ENCODE assay signal across 23 cellular contexts in genomic region chr12:49811961-49812401, GRCh38. TPM values are rescaled to one million over a fixed set of nuclear protein-coding genes. Genes with fewer than 3 reads are reported as not detected.
DNase-seq lines count a peak whose midpoint lies in the region; ATAC-seq and TF ChIP-seq lines count a peak whose summit lies in the region.
"Had no signal": no experiment of that assay in that cellular context is flagged by ENCODE, and none has a peak within 500 bp of the region (broad histone marks: within the 10 kb centered on the region; RNA-seq: fewer than 3 reads in every experiment).

No MANE protein-coding gene starts in this region.

- no peak overlapping the region for H3K4me3 Mint-ChIP-seq in nephron progenitor cell
- H3K4me3 Mint-ChIP-seq: activated CD4-positive, alpha-beta T cell treated with anti-CD3 and anti-CD28 coated beads, Interleukin-2, amount 10 ng/mL, durations not matched to agents 7 days and 5 days; CD4-positive, alpha-beta memory T cell had no signal

- H3K36me3 ChIP-seq in SJSA1 (peaks cover 69% of the 10 kb centered on the region), spleen (peaks cover 0 to 42% (median 0%) of the 10 kb centered on the region in 6 donors)
- H3K36me3 ChIP-seq: breast epithelium, transverse colon had no signal

- H3K4me1 ChIP-seq in SJSA1 (replicated peaks) (peaks cover 63% of the 10 kb centered on the region), spleen (peaks cover 0 to 53% (median 10%) of the 10 kb centered on the region in 6 donors)

- WGBS in spleen, 5 donors, result 60 to 63% (median 61%) methylated on average over 4 of the region's 4 CpGs

- H3K9me3 ChIP-seq in SJSA1 (replicated peaks) (no peaks in the 10 kb centered on the region), spleen (no peaks in the 10 kb centered on the region)
- H3K9me3 ChIP-seq: adrenal gland, breast epithelium, stomach, transverse colon had no signal

- TF ChIP-seq POLR2A in spleen (IDR thresholded peaks at IDR 0.05), result no peak

- intact Hi-C loops in spleen (cut with DNase I; ENCODE audit: low total_unique reads), result no loop called here

- peaks cover 29% of the 10 kb centered on the region for H3K36me3 Mint-ChIP-seq in nephron progenitor cell (ENCODE audit: low read depth)

- ATAC-seq in HG03432 (IDR thresholded peaks at IDR 0.05; ENCODE audit: unreplicated experiment) (peak; percentile 48), HG03139 (IDR thresholded peaks at IDR 0.05; ENCODE audit: unreplicated experiment) (no peak)
- ATAC-seq: left colon had no signal

- H3K27ac Mint-ChIP-seq in nephron progenitor cell, result peak overlapping the region; percentile 97
- H3K27ac Mint-ChIP-seq: activated CD4-positive, alpha-beta T cell treated with anti-CD3 and anti-CD28 coated beads, Interleukin-2, amount 10 ng/mL, durations not matched to agents 7 days and 5 days had no signal

- H3K27me3 Mint-ChIP-seq in nephron progenitor cell (ENCODE audit: low read depth, poor library complexity), result no peaks in the 10 kb centered on the region
- H3K27me3 Mint-ChIP-seq: activated CD4-positive, alpha-beta T cell treated with anti-CD3 and anti-CD28 coated beads, Interleukin-2, amount 10 ng/mL, durations not matched to agents 7 days and 5 days; CD4-positive, alpha-beta memory T cell had no signal

- no peaks in the 10 kb centered on the region for H3K27me3 ChIP-seq in SJSA1 (replicated peaks)
- no peaks in the 10 kb centered on the region for H3K27me3 ChIP-seq in spleen (replicated peaks in 1 of 7)
- H3K27me3 ChIP-seq: adrenal gland, breast epithelium, stomach, transverse colon had no signal

- no peaks in the 10 kb centered on the region for H3K9me3 Mint-ChIP-seq in nephron progenitor cell
- H3K9me3 Mint-ChIP-seq: activated CD4-positive, alpha-beta T cell treated with anti-CD3 and anti-CD28 coated beads, Interleukin-2, amount 10 ng/mL, durations not matched to agents 7 days and 5 days; CD4-positive, alpha-beta memory T cell had no signal

- H3K4me3 ChIP-seq in GM12865 (ENCODE audit: low read depth, low read length) (peak overlapping the region; percentile 40), SJSA1 (no peak overlapping the region), spleen (no peak overlapping the region)
- H3K4me3 ChIP-seq: adrenal gland, breast epithelium, skin epidermis, stomach, transverse colon had no signal

- H3K27ac ChIP-seq in SJSA1 (0 out of 2 replicates have a peak overlapping the region, but pooled peaks have one; percentile 7), spleen (no peak overlapping the region)
- H3K27ac ChIP-seq: adrenal gland, breast epithelium, skin epidermis, stomach, transverse colon had no signal

- DNase-seq in GM12865 (ENCODE audit: low read depth) (peak; percentile 52), SJSA1 (ENCODE audit: low read depth in 1 of 2, low spot score in 2 of 2) (no peak), nephron progenitor cell (no peak), DMS79 treated with DMSO at 0.1 percent for 48 hours (lab: John Stamatoyannopoulos, UW) (no peak), spleen (no peak), HCEC 1CT (no peak)
- DNase-seq: activated CD4-positive, alpha-beta T cell treated with anti-CD3 and anti-CD28 coated beads, Interleukin-2, amount 10 ng/mL, durations not matched to agents 7 days and 5 days; activated CD8-positive, alpha-beta memory T cell treated with anti-CD3 and anti-CD28 coated beads, Interleukin-2, amount 50 U/mL, for 48 hours; activated effector memory CD4-positive, alpha-beta T cell treated with anti-CD3 and anti-CD28 coated beads, Interleukin-2, amount 50 U/mL, for 16 hours; adrenal gland; CD4-positive, alpha-beta memory T cell; cortex of kidney; DND-41; left colon; NCI-H1417 treated with DMSO at 0.1 percent for 48 hours; NCI-H524 treated with DMSO at 0.1 percent for 48 hours; stimulated activated CD4-positive, alpha-beta T cell treated with anti-CD3 and anti-CD28 coated beads, Interleukin-2, amount 100 ng/mL, for 48 hours; stomach; transverse colon had no signal

- TF ChIP-seq CTCF in GM12865 (IDR thresholded peaks at IDR 0.05; ENCODE audit: insufficient read depth, low read depth, low read length, missing control alignments) (no peak), nephron progenitor cell (IDR thresholded peaks at IDR 0.05) (no peak), spleen (IDR thresholded peaks at IDR 0.05 in 8 of 11, conservative IDR thresholded peaks at IDR 0.05 in 3 of 11) (no peak)

- peaks cover 55% of the 10 kb centered on the region for H3K4me1 Mint-ChIP-seq in nephron progenitor cell

RNA-seq across cellular contexts. Expression of gene NCKAP5L, which starts 16.2 kb away (rescaled TPM):
- 35.7 and 43.5 TPM in 2 replicates for total RNA-seq in SJSA1 (2014; rRNA removed; shearing (Covaris generic))
- total RNA-seq in spleen, result 10 to 100 TPM; 19.9 to 29.4 (median 23.6) TPM
- polyA plus RNA-seq in spleen, result 10 to 100 TPM in 1 of 3 donors, 1 to 10 TPM in 2; 3.6 to 15.3 (median 7.0) TPM

RNA-seq across cellular contexts. Expression of gene BCDIN3D, which starts 30.9 kb away (rescaled TPM):
- total RNA-seq in SJSA1 (2014; rRNA removed; shearing (Covaris generic)), result 0.60 and 4.3 TPM in 2 replicates
- 1 to 10 TPM; 4.8 to 7.4 (median 5.3) TPM for total RNA-seq in spleen
- 1 to 10 TPM; 3.3 to 5.1 (median 4.6) TPM for polyA plus RNA-seq in spleen
